Comparison of ENCODE assay signal across 16 cellular contexts in genomic region chr11:78373689-78374088, GRCh38. TPM values are rescaled to one million over a fixed set of nuclear protein-coding genes. Genes with fewer than 3 reads are reported as not detected.
DNase-seq lines count a peak whose midpoint lies in the region; ATAC-seq and TF ChIP-seq lines count a peak whose summit lies in the region.
"Had no signal": no experiment of that assay in that cellular context is flagged by ENCODE, and none has a peak within 500 bp of the region (broad histone marks: within the 10 kb centered on the region; RNA-seq: fewer than 3 reads in every experiment).

No MANE protein-coding gene starts in this region.

- POLR2A ChIA-PET in naive thymus-derived CD4-positive, alpha-beta T cell (lab: Charles Lee): no interaction called here
- POLR2A ChIA-PET in activated CD4-positive, alpha-beta memory T cell treated with anti-CD3 and anti-CD28 coated beads, Interleukin-2, amount 10 ng/mL, durations not matched to agents 7 days and 5 days (lab: Charles Lee): no interaction called here

- no peak overlapping the region for H2BK15ac ChIP-seq in mesendoderm (replicated peaks; ENCODE audit: low read depth)

- H4K5ac ChIP-seq in mesendoderm (ENCODE audit: low read length): no peak overlapping the region

- H3K27ac Mint-ChIP-seq in naive thymus-derived CD4-positive, alpha-beta T cell: no peak overlapping the region
- H3K27ac Mint-ChIP-seq in activated CD4-positive, alpha-beta memory T cell treated with anti-CD3 and anti-CD28 coated beads, Interleukin-2, amount 10 ng/mL, durations not matched to agents 7 days and 5 days: no peak overlapping the region
- no peak overlapping the region for H3K27ac Mint-ChIP-seq in activated T-helper 1 cell treated with anti-CD3 and anti-CD28 coated beads, Interleukin-12 subunit alpha, Interleukin-12 subunit beta, Interleukin-2, Interleukin-4 antibody, amounts not matched to agents 30 ng/mL and 10 ng/mL and 1 ng/mL, durations not matched to agents 14 hours and 24 hours and 36 hours

- DNase-seq in SJCRH30 (peak; percentile 59 to 85), dorsolateral prefrontal cortex (no peak), mesendoderm (no peak)
- no peak for DNase-seq in naive thymus-derived CD4-positive, alpha-beta T cell
- DNase-seq in activated CD4-positive, alpha-beta memory T cell treated with anti-CD3 and anti-CD28 coated beads, Interleukin-2, amount 10 ng/mL, durations not matched to agents 7 days and 5 days: no peak
- DNase-seq in activated T-helper 1 cell treated with anti-CD3 and anti-CD28 coated beads, Interleukin-12 subunit alpha, Interleukin-12 subunit beta, Interleukin-2, Interleukin-4 antibody, amounts not matched to agents 30 ng/mL and 10 ng/mL and 1 ng/mL, durations not matched to agents 14 hours and 24 hours and 36 hours (ENCODE audit: low spot score): no peak
- DNase-seq: ACHN, C1 segment of cervical spinal cord, DMS79, GOT3, NCI-H1105 treated with DMSO at 0.1 percent for 48 hours, NCI-H187, NCI-H446 had no signal

- H3K27me3 Mint-ChIP-seq in naive thymus-derived CD4-positive, alpha-beta T cell: no peaks in the 10 kb centered on the region
- H3K27me3 Mint-ChIP-seq in activated CD4-positive, alpha-beta memory T cell treated with anti-CD3 and anti-CD28 coated beads, Interleukin-2, amount 10 ng/mL, durations not matched to agents 7 days and 5 days: no peaks in the 10 kb centered on the region
- H3K27me3 Mint-ChIP-seq in activated T-helper 1 cell treated with anti-CD3 and anti-CD28 coated beads, Interleukin-12 subunit alpha, Interleukin-12 subunit beta, Interleukin-2, Interleukin-4 antibody, amounts not matched to agents 30 ng/mL and 10 ng/mL and 1 ng/mL, durations not matched to agents 14 hours and 24 hours and 36 hours (ENCODE audit: insufficient read depth): no peaks in the 10 kb centered on the region

- H3K27ac ChIP-seq in SJCRH30: peak overlapping the region; percentile 77
- H3K27ac ChIP-seq in dorsolateral prefrontal cortex: peak overlapping the region in 58 of 59 donors; percentile 2 to 90 (median 69)
- no peak overlapping the region for H3K27ac ChIP-seq in mesendoderm (ENCODE audit: low read depth, low read length)
- H3K27ac ChIP-seq in temporal lobe (ENCODE audit: low read depth, low read length): peak overlapping the region; percentile 23
- no peak overlapping the region for H3K27ac ChIP-seq in naive thymus-derived CD4-positive, alpha-beta T cell (ENCODE audit: low read depth, low read length)
- H3K27ac ChIP-seq: SJSA1 had no signal

- H3K4me2 ChIP-seq in mesendoderm (ENCODE audit: low read length): no peak overlapping the region

- WGBS in mesendoderm (ENCODE audit: extremely low coverage, insufficient coverage, low lambda C conversion rate): no CpG with 5 or more reads among the region's 1 CpG

- intact Hi-C loops in dorsolateral prefrontal cortex (cut with DNase I): loop anchor here in 1 of 2 donors (5.0 kb wide), 1 partner anchor 44 kb away; the partner anchor contains the start of gene GAB2
- intact Hi-C loops in naive thymus-derived CD4-positive, alpha-beta T cell (cut with micrococcal nuclease): no loop called here
- intact Hi-C loops in activated T-helper 1 cell treated with anti-CD3 and anti-CD28 coated beads, Interleukin-12 subunit alpha, Interleukin-12 subunit beta, Interleukin-2, Interleukin-4 antibody, amounts not matched to agents 30 ng/mL and 10 ng/mL and 1 ng/mL, durations not matched to agents 14 hours and 24 hours and 36 hours (cut with micrococcal nuclease): no loop called here

- no peak overlapping the region for H3K56ac ChIP-seq in mesendoderm (ENCODE audit: low read length)

- no peak overlapping the region for H3K4me3 ChIP-seq in SJCRH30
- H3K4me3 ChIP-seq in dorsolateral prefrontal cortex: peak overlapping the region in 2 of 59 donors; percentile 7
- no peak overlapping the region for H3K4me3 ChIP-seq in mesendoderm (ENCODE audit: low read length)
- H3K4me3 ChIP-seq in naive thymus-derived CD4-positive, alpha-beta T cell (ENCODE audit: low read length): no peak overlapping the region
- H3K4me3 ChIP-seq: SJSA1 had no signal

- H3K4me3 Mint-ChIP-seq in naive thymus-derived CD4-positive, alpha-beta T cell: no peak overlapping the region
- no peak overlapping the region for H3K4me3 Mint-ChIP-seq in activated CD4-positive, alpha-beta memory T cell treated with anti-CD3 and anti-CD28 coated beads, Interleukin-2, amount 10 ng/mL, durations not matched to agents 7 days and 5 days
- H3K4me3 Mint-ChIP-seq in activated T-helper 1 cell treated with anti-CD3 and anti-CD28 coated beads, Interleukin-12 subunit alpha, Interleukin-12 subunit beta, Interleukin-2, Interleukin-4 antibody, amounts not matched to agents 30 ng/mL and 10 ng/mL and 1 ng/mL, durations not matched to agents 14 hours and 24 hours and 36 hours: no peak overlapping the region

- peaks cover 0 to 37% (median 0%) of the 10 kb centered on the region in 7 donors for H3K4me1 Mint-ChIP-seq in naive thymus-derived CD4-positive, alpha-beta T cell
- peaks cover 19% of the 10 kb centered on the region for H3K4me1 Mint-ChIP-seq in activated CD4-positive, alpha-beta memory T cell treated with anti-CD3 and anti-CD28 coated beads, Interleukin-2, amount 10 ng/mL, durations not matched to agents 7 days and 5 days
- peaks cover 30% of the 10 kb centered on the region for H3K4me1 Mint-ChIP-seq in activated T-helper 1 cell treated with anti-CD3 and anti-CD28 coated beads, Interleukin-12 subunit alpha, Interleukin-12 subunit beta, Interleukin-2, Interleukin-4 antibody, amounts not matched to agents 30 ng/mL and 10 ng/mL and 1 ng/mL, durations not matched to agents 14 hours and 24 hours and 36 hours (ENCODE audit: low read depth)

- H3K4ac ChIP-seq in mesendoderm (ENCODE audit: low read depth, low read length): no peak overlapping the region

- no peak overlapping the region for H4K8ac ChIP-seq in mesendoderm (ENCODE audit: low read depth, low read length)

- H3K79me2 ChIP-seq in mesendoderm (ENCODE audit: control insufficient read depth, insufficient read depth, low read length): no peaks in the 10 kb centered on the region

- no peak overlapping the region for H3K23ac ChIP-seq in mesendoderm (ENCODE audit: low read length)

- H2BK5ac ChIP-seq in mesendoderm (ENCODE audit: low read length): no peak overlapping the region

- H2BK120ac ChIP-seq in mesendoderm (ENCODE audit: low read depth, low read length): no peak overlapping the region

- H3K18ac ChIP-seq in mesendoderm (ENCODE audit: low read length): peak overlapping the region; percentile 23

- no peak for ATAC-seq in naive thymus-derived CD4-positive, alpha-beta T cell
- ATAC-seq: Panc1 had no signal

- peaks cover 0 to 9% (median 0%) of the 10 kb centered on the region in 11 donors for H3K9me3 Mint-ChIP-seq in naive thymus-derived CD4-positive, alpha-beta T cell
- H3K9me3 Mint-ChIP-seq in activated CD4-positive, alpha-beta memory T cell treated with anti-CD3 and anti-CD28 coated beads, Interleukin-2, amount 10 ng/mL, durations not matched to agents 7 days and 5 days: peaks cover 20% of the 10 kb centered on the region
- peaks cover 16% of the 10 kb centered on the region for H3K9me3 Mint-ChIP-seq in activated T-helper 1 cell treated with anti-CD3 and anti-CD28 coated beads, Interleukin-12 subunit alpha, Interleukin-12 subunit beta, Interleukin-2, Interleukin-4 antibody, amounts not matched to agents 30 ng/mL and 10 ng/mL and 1 ng/mL, durations not matched to agents 14 hours and 24 hours and 36 hours

- H2AK5ac ChIP-seq in mesendoderm (ENCODE audit: low read length): no peak overlapping the region

- peaks cover 2% of the 10 kb centered on the region for H3K79me1 ChIP-seq in mesendoderm (ENCODE audit: low read length)

- TF ChIP-seq CTCF in dorsolateral prefrontal cortex (IDR thresholded peaks at IDR 0.05 in 54 of 56, conservative IDR thresholded peaks at IDR 0.05 in 2 of 56; ENCODE audit: low read depth in 1 of 56, partially characterized antibody in 56 of 56): no peak

- H3K4me1 ChIP-seq in SJCRH30 (peaks cover 44% of the 10 kb centered on the region), mesendoderm (ENCODE audit: control insufficient read depth, low read depth, low read length) (peaks cover 2% of the 10 kb centered on the region)
- H3K4me1 ChIP-seq in naive thymus-derived CD4-positive, alpha-beta T cell (ENCODE audit: control insufficient read depth in 2 of 2, insufficient read depth in 2 of 2, low read length in 2 of 2): no peaks in the 10 kb centered on the region
- H3K4me1 ChIP-seq: SJSA1 had no signal

- no peaks in the 10 kb centered on the region for H3K9me3 ChIP-seq in SJCRH30 (replicated peaks)
- no peaks in the 10 kb centered on the region for H3K9me3 ChIP-seq in naive thymus-derived CD4-positive, alpha-beta T cell (ENCODE audit: control insufficient read depth in 2 of 3, low read length in 3 of 3)
- H3K9me3 ChIP-seq: SJSA1 had no signal

- CTCF ChIA-PET in naive thymus-derived CD4-positive, alpha-beta T cell (lab: Charles Lee): no interaction called here
- CTCF ChIA-PET in activated CD4-positive, alpha-beta memory T cell treated with anti-CD3 and anti-CD28 coated beads, Interleukin-2, amount 10 ng/mL, durations not matched to agents 7 days and 5 days (lab: Charles Lee): no interaction called here

- H3K36me3 ChIP-seq in SJCRH30 (no peaks in the 10 kb centered on the region), mesendoderm (ENCODE audit: control insufficient read depth, insufficient read depth, low read length) (no peaks in the 10 kb centered on the region)
- no peaks in the 10 kb centered on the region for H3K36me3 ChIP-seq in naive thymus-derived CD4-positive, alpha-beta T cell (ENCODE audit: control insufficient read depth in 2 of 3, insufficient read depth in 3 of 3, low read length in 3 of 3)
- H3K36me3 ChIP-seq: SJSA1 had no signal

- peaks cover 0 to 33% (median 0%) of the 10 kb centered on the region in 5 donors for H3K36me3 Mint-ChIP-seq in naive thymus-derived CD4-positive, alpha-beta T cell
- peaks cover 34% of the 10 kb centered on the region for H3K36me3 Mint-ChIP-seq in activated CD4-positive, alpha-beta memory T cell treated with anti-CD3 and anti-CD28 coated beads, Interleukin-2, amount 10 ng/mL, durations not matched to agents 7 days and 5 days (ENCODE audit: low read depth)
- H3K36me3 Mint-ChIP-seq in activated T-helper 1 cell treated with anti-CD3 and anti-CD28 coated beads, Interleukin-12 subunit alpha, Interleukin-12 subunit beta, Interleukin-2, Interleukin-4 antibody, amounts not matched to agents 30 ng/mL and 10 ng/mL and 1 ng/mL, durations not matched to agents 14 hours and 24 hours and 36 hours (ENCODE audit: low read depth): peaks cover 21% of the 10 kb centered on the region

- H3K27me3 ChIP-seq in SJCRH30 (no peaks in the 10 kb centered on the region), dorsolateral prefrontal cortex (no peaks in the 10 kb centered on the region), mesendoderm (ENCODE audit: insufficient read depth, low read length, poor library complexity) (no peaks in the 10 kb centered on the region)
- H3K27me3 ChIP-seq in naive thymus-derived CD4-positive, alpha-beta T cell (ENCODE audit: control insufficient read depth in 2 of 2, insufficient read depth in 2 of 2, low read length in 2 of 2): no peaks in the 10 kb centered on the region
- H3K27me3 ChIP-seq: SJSA1 had no signal

- H3K9ac ChIP-seq in mesendoderm (ENCODE audit: low read length): no peak overlapping the region

RNA-seq across cellular contexts. Expression of gene GAB2, which starts 43.9 kb away (rescaled TPM):
- 5.6 TPM in 2 replicates for total RNA-seq in SJCRH30 (2014; rRNA removed; shearing (Covaris generic))
- total RNA-seq in dorsolateral prefrontal cortex: 100 to 1,000 TPM in 37 of 120 experiments, 10 to 100 TPM in 83; 36.8 to 242 (median 84.6) TPM
- polyA plus RNA-seq in mesendoderm (2013, experiment 1 of 2): 3.9 TPM
- polyA plus RNA-seq in mesendoderm (2013, experiment 2 of 2): 4.2 TPM
- 19.9 TPM for total RNA-seq in temporal lobe
- 10 to 100 TPM in 3 of 5 experiments, 1 to 10 TPM in 2; 2.5 to 42.6 (median 11.0) TPM for total RNA-seq in naive thymus-derived CD4-positive, alpha-beta T cell
- polyA plus RNA-seq in naive thymus-derived CD4-positive, alpha-beta T cell: under 1 TPM; 0.17 to 0.46 TPM
- 10 to 100 TPM; 51.8 to 55.8 TPM for total RNA-seq in activated CD4-positive, alpha-beta memory T cell treated with anti-CD3 and anti-CD28 coated beads, Interleukin-2, amount 10 ng/mL, durations not matched to agents 7 days and 5 days
- 15.9 and 16.0 TPM in 2 replicates for total RNA-seq in activated T-helper 1 cell treated with anti-CD3 and anti-CD28 coated beads, Interleukin-12 subunit alpha, Interleukin-12 subunit beta, Interleukin-2, Interleukin-4 antibody, amounts not matched to agents 30 ng/mL and 10 ng/mL and 1 ng/mL, durations not matched to agents 14 hours and 24 hours and 36 hours

Comparison
In these comparisons a context has a peak if more than half of its experiments do, and no peak if none do; other contexts are left out.
1. DNase-seq: peak in SJCRH30 (2 of 2); none in dorsolateral prefrontal cortex (0 of 10), mesendoderm (single experiment), naive thymus-derived CD4-positive, alpha-beta T cell (0 of 9), activated CD4-positive, alpha-beta memory T cell treated with anti-CD3 and anti-CD28 coated beads, Interleukin-2, amount 10 ng/mL, durations not matched to agents 7 days and 5 days (single experiment) and activated T-helper 1 cell treated with anti-CD3 and anti-CD28 coated beads, Interleukin-12 subunit alpha, Interleukin-12 subunit beta, Interleukin-2, Interleukin-4 antibody, amounts not matched to agents 30 ng/mL and 10 ng/mL and 1 ng/mL, durations not matched to agents 14 hours and 24 hours and 36 hours (single experiment).
2. H3K27ac ChIP-seq: peak in SJCRH30 (single experiment), dorsolateral prefrontal cortex (58 of 59) and temporal lobe (single experiment); none in mesendoderm (single experiment) and naive thymus-derived CD4-positive, alpha-beta T cell (single experiment).